2 cellular contexts compared by ENCODE assay signal in the genomic region with DNA sequence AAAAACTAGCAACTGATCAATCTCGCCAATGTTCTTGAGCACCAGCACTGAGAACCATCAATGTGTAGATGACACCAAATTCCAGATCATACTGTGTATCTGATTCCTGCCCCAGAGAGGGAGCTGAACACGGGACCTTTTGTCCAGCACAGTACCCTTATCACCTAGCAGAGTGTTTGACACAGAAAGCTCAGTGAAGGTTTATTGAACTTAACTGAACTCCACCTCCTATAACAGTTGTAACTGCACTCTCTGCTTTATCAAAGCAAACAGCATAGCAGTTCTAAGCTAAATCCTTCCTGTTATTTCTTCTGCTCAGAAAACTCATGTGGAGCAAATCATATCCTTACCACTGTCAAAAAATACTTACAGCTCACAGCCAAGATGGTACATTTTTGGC.
TF ChIP-seq lines count a peak whose summit lies in the region.

No MANE protein-coding gene starts in this region.

TF ChIP-seq in liver, 16 proteins besides CTCF, POLR2A, EP300 and RAD21 (continued from another document):
- peak in 1 of 2 donors; percentile 11 for TF ChIP-seq HNF4A (conservative IDR thresholded peaks at IDR 0.05)

TF ChIP-seq in HepG2, 621 proteins besides CTCF, POLR2A, EP300 and RAD21 (continued from another document):
- TF ChIP-seq MBD4 (IDR thresholded peaks at IDR 0.05; ENCODE audit: borderline replicate concordance, low read length) (no peak), ZNF143 (CRISPR knock-in tag; IDR thresholded peaks at IDR 0.05) (no peak)
- TF ChIP-seq, protein P1, sequence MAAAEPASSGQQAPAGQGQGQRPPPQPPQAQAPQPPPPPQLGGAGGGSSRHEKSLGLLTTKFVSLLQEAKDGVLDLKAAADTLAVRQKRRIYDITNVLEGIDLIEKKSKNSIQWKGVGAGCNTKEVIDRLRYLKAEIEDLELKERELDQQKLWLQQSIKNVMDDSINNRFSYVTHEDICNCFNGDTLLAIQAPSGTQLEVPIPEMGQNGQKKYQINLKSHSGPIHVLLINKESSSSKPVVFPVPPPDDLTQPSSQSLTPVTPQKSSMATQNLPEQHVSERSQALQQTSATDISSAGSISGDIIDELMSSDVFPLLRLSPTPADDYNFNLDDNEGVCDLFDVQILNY (CRISPR knock-in tag; conservative IDR thresholded peaks at IDR 0.05), result no peak
- TF ChIP-seq, protein P2, sequence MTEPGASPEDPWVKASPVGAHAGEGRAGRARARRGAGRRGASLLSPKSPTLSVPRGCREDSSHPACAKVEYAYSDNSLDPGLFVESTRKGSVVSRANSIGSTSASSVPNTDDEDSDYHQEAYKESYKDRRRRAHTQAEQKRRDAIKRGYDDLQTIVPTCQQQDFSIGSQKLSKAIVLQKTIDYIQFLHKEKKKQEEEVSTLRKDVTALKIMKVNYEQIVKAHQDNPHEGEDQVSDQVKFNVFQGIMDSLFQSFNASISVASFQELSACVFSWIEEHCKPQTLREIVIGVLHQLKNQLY (CRISPR knock-in tag; IDR thresholded peaks at IDR 0.05), result no peak
